In genomic region chr11:117633186-117633585, GRCh38 we compare ENCODE assay signal across 22 cellular contexts.
DNase-seq lines count a peak whose midpoint lies in the region; ATAC-seq and TF ChIP-seq lines count a peak whose summit lies in the region.
"Had no signal": no experiment of that assay in that cellular context is flagged by ENCODE, and none has a peak within 500 bp of the region (broad histone marks: within the 10 kb centered on the region; RNA-seq: fewer than 3 reads in every experiment).

No MANE protein-coding gene starts in this region.

- H3K4me3 ChIP-seq in cardiac muscle cell (no peak overlapping the region), right atrium auricular region (no peak overlapping the region)
- H3K4me3 ChIP-seq: SJCRH30 had no signal

- peak; percentile 61 for DNase-seq in NCI-H82 (lab: John Stamatoyannopoulos, UW)
- DNase-seq in NCI-H82 treated with DMSO at 0.1 percent for 48 hours (lab: John Stamatoyannopoulos, UW; ENCODE audit: unreplicated experiment) = no peak
- DNase-seq in cardiac muscle cell (ENCODE audit: low read depth in 1 of 2, low spot score in 1 of 2) = peak in 1 of 2 donors; percentile 63
- no peak for DNase-seq in right atrium auricular region (ENCODE audit: low spot score)
- DNase-seq in substantia nigra (lab: John Stamatoyannopoulos, UW) = no peak
- no peak for DNase-seq in T-helper 2 cell
- no peak for DNase-seq in D341Med (ENCODE audit: low spot score)
- DNase-seq: BE2C; Calu3; CD8-positive, alpha-beta memory T cell; Karpas-422; NCI-H1092; NCI-H1417 treated with DMSO at 0.1 percent for 48 hours; NCI-H1694 treated with DMSO at 0.1 percent for 48 hours; NCI-H2081 treated with DMSO at 0.1 percent for 48 hours; NCI-H2171; NCI-H226; NCI-H510A treated with DMSO at 0.1 percent for 48 hours; SJCRH30 had no signal

- H3K27ac ChIP-seq in cardiac muscle cell = peak overlapping the region; percentile 31
- H3K27ac ChIP-seq in right atrium auricular region = peak overlapping the region; percentile 14 to 68
- peak overlapping the region; percentile 68 for H3K27ac ChIP-seq in substantia nigra (ENCODE audit: low read depth, low read length, poor library complexity, severe bottlenecking)
- H3K27ac ChIP-seq: 22Rv1, SJCRH30 had no signal

- no peaks in the 10 kb centered on the region for H3K9me3 ChIP-seq in cardiac muscle cell (ENCODE audit: low read depth)
- H3K9me3 ChIP-seq in right atrium auricular region = no peaks in the 10 kb centered on the region
- H3K9me3 ChIP-seq: BE2C, SJCRH30 had no signal

- H3K27me3 ChIP-seq in cardiac muscle cell (no peaks in the 10 kb centered on the region), right atrium auricular region (no peaks in the 10 kb centered on the region)
- H3K27me3 ChIP-seq: BE2C, SJCRH30 had no signal

- peaks cover 23% of the 10 kb centered on the region for H3K4me1 ChIP-seq in cardiac muscle cell (ENCODE audit: low read depth)
- peaks cover 0 to 17% of the 10 kb centered on the region in 2 donors for H3K4me1 ChIP-seq in right atrium auricular region
- H3K4me1 ChIP-seq: BE2C, SJCRH30 had no signal

- H3K36me3 ChIP-seq in cardiac muscle cell (no peaks in the 10 kb centered on the region), right atrium auricular region (no peaks in the 10 kb centered on the region)
- H3K36me3 ChIP-seq: BE2C, SJCRH30 had no signal

- no peak for ATAC-seq in GM18519 (IDR thresholded peaks at IDR 0.05; ENCODE audit: low FRiP score, unreplicated experiment)
- ATAC-seq: HepG2 had no signal

- TF ChIP-seq CTCF in cardiac muscle cell (IDR thresholded peaks at IDR 0.05; ENCODE audit: low read depth, low read length) (no peak), right atrium auricular region (IDR thresholded peaks at IDR 0.05) (no peak)
